ENCODE assay signal across 8 cellular contexts in genomic region chr4:107354304-107354703, GRCh38.
A peak's percentile ranks its signal among the peaks of the same experiment; 100 is the strongest.
DNase-seq lines count a peak whose midpoint lies in the region; ATAC-seq, FAIRE-seq and TF ChIP-seq lines count a peak whose summit lies in the region.
"Not testable (repeated sequence)": the region's sequence is repeated elsewhere in the genome, so short reads cannot be mapped to it uniquely, and the experiment has no call there.

No MANE protein-coding gene starts in this region.

- not testable (repeated sequence) for H3K27me3 Mint-ChIP-seq in HFFc6 (ENCODE audit: insufficient read depth)

- not testable (repeated sequence) for H3K27me3 ChIP-seq in bronchial epithelial cell (ENCODE audit: control insufficient read depth, insufficient read depth, low read length); foreskin keratinocyte; trophoblast cell (ENCODE audit: insufficient read depth, low read length)

- H3K4me1 Mint-ChIP-seq in HFFc6 (ENCODE audit: low read depth): peaks cover 26% of the 10 kb centered on the region

- not testable (repeated sequence) for H3K79me1 ChIP-seq in trophoblast cell (ENCODE audit: low read length)

- not testable (repeated sequence) for H2BK12ac ChIP-seq in trophoblast cell (ENCODE audit: low read length)

- H3K9ac ChIP-seq in trophoblast cell (ENCODE audit: low read length): not testable (repeated sequence)

- not testable (repeated sequence) for H3K4me3 ChIP-seq in bronchial epithelial cell (ENCODE audit: low read depth, low read length); trophoblast cell (ENCODE audit: low read depth, low read length)

- H3K4me3 Mint-ChIP-seq in HFFc6: not testable (repeated sequence)

- not testable (repeated sequence) for H4K8ac ChIP-seq in trophoblast cell (ENCODE audit: low read depth, low read length)

- H2AFZ ChIP-seq in trophoblast cell (ENCODE audit: insufficient read depth, low read length, poor library complexity): not testable (repeated sequence)

- not testable (repeated sequence) for FAIRE-seq in bronchial epithelial cell (lab: Jason Lieb, UNC)

- H3K36me3 ChIP-seq in bronchial epithelial cell (ENCODE audit: control insufficient read depth, insufficient read depth, low read length); trophoblast cell (ENCODE audit: control insufficient read depth in 1 of 2, insufficient read depth in 2 of 2, low read length in 2 of 2): not testable (repeated sequence)

- H3K27ac Mint-ChIP-seq in HFFc6: not testable (repeated sequence)

- not testable (repeated sequence) for H3K4me1 ChIP-seq in foreskin keratinocyte; trophoblast cell (ENCODE audit: control insufficient read depth in 1 of 2, insufficient read depth in 2 of 2, low read length in 2 of 2)

- H3K4me2 ChIP-seq in trophoblast cell (ENCODE audit: low read length): not testable (repeated sequence)

- no CpG with 5 or more reads among the region's 11 CpGs for WGBS in trophoblast cell (ENCODE audit: extremely low coverage, insufficient coverage, insufficient read length)

- peak; percentile 57 for TF ChIP-seq CTCF in HFFc6 (IDR thresholded peaks at IDR 0.05)
- peak; percentile 16; the same call in 1 of the 2 replicates for TF ChIP-seq CTCF in VCaP (conservative IDR thresholded peaks at IDR 0.05)
- peak; percentile 39 for TF ChIP-seq CTCF in bronchial epithelial cell (IDR thresholded peaks at IDR 0.05; ENCODE audit: insufficient read depth, low read length, severe bottlenecking)
- peak; percentile 64 for TF ChIP-seq CTCF in foreskin keratinocyte (conservative IDR thresholded peaks at IDR 0.05)

- not testable (repeated sequence) for H3K23ac ChIP-seq in trophoblast cell (ENCODE audit: low read length)

- not testable (repeated sequence) for H2BK120ac ChIP-seq in trophoblast cell (ENCODE audit: insufficient read depth, low read length, poor library complexity)

- H2AK5ac ChIP-seq in trophoblast cell (ENCODE audit: low read length): not testable (repeated sequence)

- H3K27ac ChIP-seq in VCaP; foreskin keratinocyte; trophoblast cell (ENCODE audit: low read depth, low read length): not testable (repeated sequence)

- not testable (repeated sequence) for H4K91ac ChIP-seq in trophoblast cell (ENCODE audit: low read depth, low read length)

- H3K4ac ChIP-seq in trophoblast cell (ENCODE audit: low read depth, low read length): not testable (repeated sequence)

- not testable (repeated sequence) for H3K36me3 Mint-ChIP-seq in HFFc6 (ENCODE audit: low read depth)

- not testable (repeated sequence) for H4K12ac ChIP-seq in trophoblast cell (ENCODE audit: low read depth, low read length)

- peak; percentile 38 for ATAC-seq in foreskin keratinocyte

- not testable (repeated sequence) for H3K9me3 Mint-ChIP-seq in HFFc6

- DNase-seq in A172 (ENCODE audit: low spot score) (peak; percentile 20), ELF-1 (ENCODE audit: low read depth, low spot score) (peak; percentile 58), NCI-H82 (lab: John Stamatoyannopoulos, UW) (peak; percentile 45), bronchial epithelial cell (ENCODE audit: low read depth) (peak; percentile 14), foreskin keratinocyte (peak in 1 of 2 donors; percentile 26), trophoblast cell (peak; percentile 66 to 78)
- not testable (repeated sequence) for DNase-seq in HFFc6

- H3K9me3 ChIP-seq in trophoblast cell (ENCODE audit: insufficient read depth, low read depth, low read length): not testable (repeated sequence)

- not testable (repeated sequence) for H3K79me2 ChIP-seq in trophoblast cell (ENCODE audit: control insufficient read depth, insufficient read depth, low read length, poor library complexity)

- H2BK5ac ChIP-seq in trophoblast cell (ENCODE audit: low read depth, low read length, poor library complexity): not testable (repeated sequence)

- H3K14ac ChIP-seq in trophoblast cell (ENCODE audit: low read length): not testable (repeated sequence)

- not testable (repeated sequence) for H3K18ac ChIP-seq in trophoblast cell (ENCODE audit: low read length)
